Comparison of ENCODE assay signal across 22 cellular contexts in genomic region chr22:49623715-49624114, GRCh38.
"Had no signal": no experiment of that assay in that cellular context is flagged by ENCODE, and none has a peak within 500 bp of the region (broad histone marks: within the 10 kb centered on the region; RNA-seq: fewer than 3 reads in every experiment).

No MANE protein-coding gene starts in this region.

- ATAC-seq: activated CD4-positive, CD25-positive, alpha-beta regulatory T cell treated with anti-CD3 and anti-CD28 coated beads, Interleukin-2, amount 50 U/mL, for 24 hours; activated CD8-positive, alpha-beta memory T cell treated with anti-CD3 and anti-CD28 coated beads, Interleukin-2, amount 10 ng/mL, durations not matched to agents 7 days and 5 days; activated T-cell treated with anti-CD3 and anti-CD28 coated beads, Interleukin-2, amount 50 U/mL, for 4 hours had no signal

- H3K4me3 ChIP-seq: MG63, SJCRH30 had no signal

- H3K36me3 Mint-ChIP-seq: activated CD8-positive, alpha-beta memory T cell treated with anti-CD3 and anti-CD28 coated beads, Interleukin-2, amount 10 ng/mL, durations not matched to agents 7 days and 5 days; activated naive CD4-positive, alpha-beta T cell treated with anti-CD3 and anti-CD28 coated beads, Interleukin-2, amount 50 U/mL, for 72 hours had no signal

- H3K4me1 ChIP-seq: SJCRH30 had no signal

- H3K36me3 ChIP-seq: MG63, SJCRH30 had no signal

- H3K27ac ChIP-seq: SJCRH30 had no signal

- H3K9me3 Mint-ChIP-seq: activated naive CD4-positive, alpha-beta T cell treated with anti-CD3 and anti-CD28 coated beads, Interleukin-2, amount 50 U/mL, for 72 hours; activated T-cell treated with anti-CD3 and anti-CD28 coated beads, Interleukin-2, amount 50 U/mL, for 4 hours; T-helper 1 cell treated with Interleukin-12 subunit alpha and Interleukin-12 subunit beta and Interleukin-4 antibody, amounts not matched to agents 30 μg/mL and 1 μg/mL, for 36 hours had no signal

- H3K27ac Mint-ChIP-seq: activated CD8-positive, alpha-beta memory T cell treated with anti-CD3 and anti-CD28 coated beads, Interleukin-2, amount 10 ng/mL, durations not matched to agents 7 days and 5 days; T-helper 1 cell treated with Interleukin-12 subunit alpha and Interleukin-12 subunit beta and Interleukin-4 antibody, amounts not matched to agents 30 μg/mL and 1 μg/mL, for 36 hours had no signal

- H3K4me3 Mint-ChIP-seq: activated CD8-positive, alpha-beta memory T cell treated with anti-CD3 and anti-CD28 coated beads, Interleukin-2, amount 10 ng/mL, durations not matched to agents 7 days and 5 days; activated T-cell treated with anti-CD3 and anti-CD28 coated beads, Interleukin-2, amount 50 U/mL, for 4 hours; T-helper 1 cell treated with Interleukin-12 subunit alpha and Interleukin-12 subunit beta and Interleukin-4 antibody, amounts not matched to agents 30 μg/mL and 1 μg/mL, for 36 hours had no signal

- H3K9me3 ChIP-seq: MG63, SJCRH30, SK-N-SH had no signal

- DNase-seq: activated CD4-positive, alpha-beta T cell treated with anti-CD3 and anti-CD28 coated beads for 4 hours; activated CD4-positive, alpha-beta T cell treated with anti-CD3 and anti-CD28 coated beads, Interleukin-2, amount 50 U/mL, for 48 hours; activated CD8-positive, alpha-beta memory T cell treated with anti-CD3 and anti-CD28 coated beads, Interleukin-2, amount 10 ng/mL, durations not matched to agents 7 days and 5 days; activated effector memory CD4-positive, alpha-beta T cell treated with anti-CD3 and anti-CD28 coated beads, Interleukin-2, amount 50 U/mL, for 16 hours; activated naive CD4-positive, alpha-beta T cell treated with Interleukin-2 at 50 U/mL for 16 hours; activated T-cell treated with anti-CD3 and anti-CD28 coated beads, Interleukin-2, amount 50 U/mL, for 4 hours; MG63; MV-4-11; NCI-H1092 treated with DMSO at 0.1 percent for 48 hours; NCI-H1436; NCI-H1694 treated with DMSO at 0.1 percent for 48 hours; NCI-H2029 treated with DMSO at 0.1 percent for 48 hours; NCI-H345; NCI-H510A; NCI-H526 treated with DMSO at 0.1 percent for 48 hours; NCI-H82; SJCRH30; SK-N-SH; SW 1271 had no signal

- H3K27me3 Mint-ChIP-seq: activated CD8-positive, alpha-beta memory T cell treated with anti-CD3 and anti-CD28 coated beads, Interleukin-2, amount 10 ng/mL, durations not matched to agents 7 days and 5 days had no signal
